Comparison of ENCODE assay signal across 8 cellular contexts in genomic region chr17:82020874-82021727, GRCh38. TPM values are rescaled to one million over a fixed set of nuclear protein-coding genes. Genes with fewer than 3 reads are reported as not detected.
DNase-seq lines count a peak whose midpoint lies in the region; ATAC-seq and TF ChIP-seq lines count a peak whose summit lies in the region.

No MANE protein-coding gene starts in this region.

- TF ChIP-seq POLR2A in thyroid gland (IDR thresholded peaks at IDR 0.05) = no peak

- H3K27ac ChIP-seq in AG04450 (ENCODE audit: low read depth, low read length) (no peak overlapping the region), thyroid gland (no peak overlapping the region)

- peaks cover 23 to 24% of the 10 kb centered on the region in 2 donors for H3K4me1 ChIP-seq in thyroid gland

- TF ChIP-seq CTCF in AG04450 (IDR thresholded peaks at IDR 0.05; ENCODE audit: low read depth, low read length) (peak; percentile 72), GM12874 (IDR thresholded peaks at IDR 0.05; ENCODE audit: insufficient read depth, low read depth, low read length) (peak; percentile 60), thyroid gland (IDR thresholded peaks at IDR 0.05) (peak; percentile 19 to 89 (median 74))

- H3K27me3 ChIP-seq in AG04450 (ENCODE audit: control insufficient read depth, insufficient read depth, low read length) (no peaks in the 10 kb centered on the region), thyroid gland (no peaks in the 10 kb centered on the region)

- CTCF ChIA-PET in AG04450 (lab: Charles Lee) = interaction anchor here (0.5 to 4.5 kb wide), 9 partner anchors 17 to 201 kb away, joined by 3 to 34 read pairs (median 4); partner anchors contain the start of genes DCXR and NOTUM

- 43 to 52% methylated on average over 24 to 25 of the region's 27 CpGs for WGBS in thyroid gland, 2 donors

- intact Hi-C loops in thyroid gland (cut with DNase I) = loop anchor here (2.0 kb wide), 1 partner anchor 62 kb away; no protein-coding TSS in a partner anchor

- DNase-seq in AG04450 (ENCODE audit: low read depth, low spot score) (peak; percentile 53), NCI-H526 (lab: John Stamatoyannopoulos, UW) (peak; percentile 37 to 83), epidermal melanocyte (ENCODE audit: insufficient read length, low spot score) (peak; percentile 82), middle frontal gyrus (ENCODE audit: extremely low spot score, low spot score) (peak; percentile 37), thyroid gland (peak; percentile 82 to 83)
- peak; percentile 79 for DNase-seq in activated CD8-positive, alpha-beta memory T cell treated with anti-CD3 and anti-CD28 coated beads for 24 hours

- ATAC-seq in HG03439 (IDR thresholded peaks at IDR 0.05; ENCODE audit: unreplicated experiment) = no peak

- no peaks in the 10 kb centered on the region for H3K36me3 ChIP-seq in thyroid gland

- no peaks in the 10 kb centered on the region; the same call in 1 of the 2 replicates for H3K9me3 ChIP-seq in AG04450 (ENCODE audit: control insufficient read depth, insufficient read depth, low read length)
- no peaks in the 10 kb centered on the region for H3K9me3 ChIP-seq in thyroid gland

- H3K4me3 ChIP-seq in AG04450 (ENCODE audit: low read depth, low read length) = peak overlapping the region; percentile 80
- no peak overlapping the region for H3K4me3 ChIP-seq in thyroid gland (replicated peaks in 1 of 3)

- POLR2A ChIA-PET in AG04450 (lab: Yijun Ruan, JAX) = interaction anchor here (0.6 kb wide), 1 partner anchor 85 kb away, joined by 5 read pairs; no protein-coding TSS in a partner anchor

RNA-seq across cellular contexts. Expression of gene CENPX, which starts 1.6 kb away (rescaled TPM):
- polyA plus RNA-seq in AG04450 (2011; rRNA removed) = 32.5 and 42.2 TPM in 2 replicates
- polyA minus RNA-seq in AG04450 (2011; rRNA and poly(A)+ RNA removed) = 11.0 and 13.9 TPM in 2 replicates
- total RNA-seq in thyroid gland = 10 to 100 TPM; 40.7 to 95.9 (median 78.0) TPM

RNA-seq across cellular contexts. Expression of gene LRRC45, which starts 2.0 kb away (rescaled TPM):
- polyA plus RNA-seq in AG04450 (2011; rRNA removed) = 3.4 and 4.0 TPM in 2 replicates
- 5.0 and 5.5 TPM in 2 replicates for polyA minus RNA-seq in AG04450 (2011; rRNA and poly(A)+ RNA removed)
- 10 to 100 TPM; 15.3 to 33.0 (median 18.9) TPM for total RNA-seq in thyroid gland

RNA-seq across cellular contexts. Expression of gene RAC3, which starts 10.4 kb away (rescaled TPM):
- polyA plus RNA-seq in AG04450 (2011; rRNA removed) = 12.9 and 18.7 TPM in 2 replicates
- 8.5 and 16.2 TPM in 2 replicates for polyA minus RNA-seq in AG04450 (2011; rRNA and poly(A)+ RNA removed)
- total RNA-seq in thyroid gland = 10 to 100 TPM; 11.8 to 23.8 (median 14.4) TPM

RNA-seq across cellular contexts. Expression of gene DCXR, which starts 16.4 kb away (rescaled TPM):
- 35.5 and 55.6 TPM in 2 replicates for polyA plus RNA-seq in AG04450 (2011; rRNA removed)
- 31.5 and 46.4 TPM in 2 replicates for polyA minus RNA-seq in AG04450 (2011; rRNA and poly(A)+ RNA removed)
- total RNA-seq in thyroid gland = 100 to 1,000 TPM in 2 of 4 donors, 10 to 100 TPM in 2; 88.6 to 161 (median 114) TPM

RNA-seq across cellular contexts. Expression of gene RFNG, which starts 30.5 kb away (rescaled TPM):
- polyA plus RNA-seq in AG04450 (2011; rRNA removed) = 11.8 and 14.1 TPM in 2 replicates
- 19.4 and 25.1 TPM in 2 replicates for polyA minus RNA-seq in AG04450 (2011; rRNA and poly(A)+ RNA removed)
- total RNA-seq in thyroid gland = 10 to 100 TPM; 36.0 to 49.0 (median 38.3) TPM
